Comparison of ENCODE assay signal across 10 cellular contexts in the genomic region with DNA sequence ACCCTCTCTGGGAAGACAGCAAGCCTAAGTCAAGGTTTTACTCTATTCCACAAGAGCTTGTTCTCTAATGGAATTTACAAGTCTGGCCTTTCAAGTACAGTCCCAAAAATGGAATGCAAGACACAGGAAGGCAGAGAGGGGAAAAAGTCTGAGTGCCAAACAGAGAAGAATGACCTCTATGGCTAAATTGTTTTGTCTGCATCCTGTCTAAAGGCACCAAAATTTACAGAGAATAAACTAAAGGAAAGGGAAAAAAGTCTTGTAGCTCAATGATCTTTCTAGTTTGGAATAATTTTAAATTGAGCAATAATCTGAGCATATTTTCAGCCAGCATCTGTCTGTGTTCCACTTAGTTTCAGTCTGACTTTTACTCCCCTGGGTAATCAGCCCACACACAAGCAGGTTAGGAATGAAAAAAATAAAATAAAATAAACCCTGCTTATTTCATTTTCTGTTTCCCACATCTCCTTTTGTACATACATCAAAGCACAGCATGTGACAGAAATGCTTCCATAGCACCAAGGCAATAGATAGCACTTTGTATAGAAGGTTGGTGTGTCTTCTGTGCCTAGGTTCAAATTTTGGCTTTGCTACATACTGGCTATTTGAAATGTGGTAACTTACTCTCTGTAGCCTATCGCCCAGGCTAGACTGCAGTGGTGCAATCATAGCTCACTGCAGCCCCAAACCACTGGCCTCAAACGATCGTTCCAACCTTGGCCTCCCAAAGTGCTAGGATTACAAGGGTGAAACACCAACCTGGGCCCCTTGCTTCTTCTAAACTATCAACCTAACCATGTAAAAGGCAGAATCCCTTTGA.
A peak's percentile ranks its signal among the peaks of the same experiment; 100 is the strongest.
DNase-seq lines count a peak whose midpoint lies in the region; ATAC-seq lines count a peak whose summit lies in the region.
"Had no signal": no experiment of that assay in that cellular context is flagged by ENCODE, and none has a peak within 500 bp of the region (broad histone marks: within the 10 kb centered on the region; RNA-seq: fewer than 3 reads in every experiment).

No MANE protein-coding gene starts in this region.

- H3K27ac ChIP-seq in layer of hippocampus (ENCODE audit: low read depth, low read length) = peak overlapping the region; percentile 27

- DNase-seq in AG08395 (ENCODE audit: low spot score) (peak; percentile 56), NOMO-1 treated with DMSO at 0.1 percent for 48 hours (lab: John Stamatoyannopoulos, UW; ENCODE audit: unreplicated experiment) (peak; percentile 39), DMS79 (lab: John Stamatoyannopoulos, UW) (no peak), hepatic stellate cell (ENCODE audit: low spot score) (no peak), kidney tubule cell (ENCODE audit: low spot score) (no peak), posterior cingulate gyrus (no peak)
- DNase-seq: head of caudate nucleus, NCI-H524 treated with DMSO at 0.1 percent for 48 hours had no signal

- peak; percentile 76 for ATAC-seq in GM21390 (IDR thresholded peaks at IDR 0.05; ENCODE audit: unreplicated experiment)

- intact Hi-C loops in posterior cingulate gyrus (cut with DNase I) = no loop called here

- H3K27me3 ChIP-seq in layer of hippocampus (ENCODE audit: control insufficient read depth, insufficient read depth, low read length) = no peaks in the 10 kb centered on the region

Comparison
In these comparisons a context has a peak if more than half of its experiments do, and no peak if none do; other contexts are left out.
1. DNase-seq: peak in AG08395 (single experiment) and NOMO-1 treated with DMSO at 0.1 percent for 48 hours (single experiment); none in DMS79 (single experiment), hepatic stellate cell (single experiment), kidney tubule cell (single experiment) and posterior cingulate gyrus (0 of 10).